11 cellular contexts compared by ENCODE assay signal in the genomic region with DNA sequence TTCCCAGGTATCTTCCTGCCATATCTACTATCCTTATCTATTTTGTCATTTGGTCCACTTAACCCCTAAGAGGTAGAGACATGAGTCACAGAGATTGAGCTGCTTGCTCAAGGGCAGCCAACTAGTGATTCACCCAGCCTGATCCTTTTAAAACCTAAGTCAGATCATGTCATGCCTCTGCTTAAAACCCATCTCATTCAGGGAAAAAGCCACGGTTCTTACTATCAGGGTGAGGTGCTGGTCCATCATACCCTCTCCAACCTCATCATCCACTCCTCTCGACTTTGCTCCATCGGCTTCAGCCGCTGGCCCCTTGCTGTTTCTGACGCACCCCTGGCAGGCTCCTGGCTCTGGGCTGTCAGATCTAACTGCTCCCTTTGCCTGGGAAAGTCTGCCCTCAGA. TPM values are rescaled to one million over a fixed set of nuclear protein-coding genes. Genes with fewer than 3 reads are reported as not detected.
A peak's percentile ranks its signal among the peaks of the same experiment; 100 is the strongest.
DNase-seq lines count a peak whose midpoint lies in the region; ATAC-seq and TF ChIP-seq lines count a peak whose summit lies in the region.
"Had no signal": no experiment of that assay in that cellular context is flagged by ENCODE, and none has a peak within 500 bp of the region (broad histone marks: within the 10 kb centered on the region; RNA-seq: fewer than 3 reads in every experiment).

No MANE protein-coding gene starts in this region.

- no peak overlapping the region for H3K4me3 ChIP-seq in foreskin fibroblast (ENCODE audit: low read depth in 1 of 2, low read length in 2 of 2)
- no peak overlapping the region for H3K4me3 ChIP-seq in subcutaneous abdominal adipose tissue (ENCODE audit: low read depth in 1 of 5, low read length in 5 of 5)
- H3K4me3 ChIP-seq: SK-N-MC had no signal

- intact Hi-C loops in CD4-positive, alpha-beta T cell (cut with DNase I, micrococcal nuclease): no loop called here

- H3K4me3 Mint-ChIP-seq in T-helper 17 cell: no peak overlapping the region
- H3K4me3 Mint-ChIP-seq in CD4-positive, alpha-beta T cell: no peak overlapping the region
- H3K4me3 Mint-ChIP-seq: IgD-negative memory B cell had no signal

- no peak overlapping the region for H3K9ac ChIP-seq in subcutaneous abdominal adipose tissue (ENCODE audit: low read length in 5 of 5)

- peak overlapping the region; percentile 26 for H3K27ac ChIP-seq in subcutaneous abdominal adipose tissue (ENCODE audit: low read depth, low read length)
- no peak overlapping the region for H3K27ac ChIP-seq in CD4-positive, alpha-beta T cell (ENCODE audit: low read depth, low read length)
- H3K27ac ChIP-seq: SK-N-MC had no signal

- peaks cover 8% of the 10 kb centered on the region in 2 donors for H3K36me3 Mint-ChIP-seq in activated naive CD4-positive, alpha-beta T cell treated with anti-CD3 and anti-CD28 coated beads, Interleukin-2, amount 50 U/mL, for 72 hours
- peaks cover 7% of the 10 kb centered on the region for H3K36me3 Mint-ChIP-seq in T-helper 17 cell (ENCODE audit: low read depth)
- peaks cover 66% of the 10 kb centered on the region for H3K36me3 Mint-ChIP-seq in CD4-positive, alpha-beta T cell (ENCODE audit: low read depth)

- no peak for DNase-seq in activated naive CD4-positive, alpha-beta T cell treated with anti-CD3 and anti-CD28 coated beads, Interleukin-2, amount 50 U/mL, for 72 hours (ENCODE audit: low spot score in 2 of 2)
- DNase-seq in activated naive CD4-positive, alpha-beta T cell treated with Interleukin-2 at 50 U/mL for 16 hours: no peak
- DNase-seq in T-helper 17 cell (no peak), foreskin fibroblast (peak; percentile 77 to 86), NCI-H1105 treated with DMSO at 0.1 percent for 48 hours (lab: John Stamatoyannopoulos, UW) (no peak)
- no peak for DNase-seq in CD4-positive, alpha-beta T cell
- DNase-seq: activated CD4-positive, alpha-beta T cell treated with anti-CD3 and anti-CD28 coated beads, Interleukin-2, amount 50 U/mL, for 48 hours had no signal

- no peaks in the 10 kb centered on the region for H3K27me3 ChIP-seq in subcutaneous abdominal adipose tissue (ENCODE audit: control insufficient read depth in 5 of 5, insufficient read depth in 4 of 5, low read length in 5 of 5)
- H3K27me3 ChIP-seq in CD4-positive, alpha-beta T cell (ENCODE audit: control insufficient read depth, insufficient read depth, low read length): no peaks in the 10 kb centered on the region

- peak; percentile 46 to 59 for ATAC-seq in activated naive CD4-positive, alpha-beta T cell treated with anti-CD3 and anti-CD28 coated beads, Interleukin-2, amount 50 U/mL, for 72 hours
- ATAC-seq in T-helper 17 cell (no peak), HG03025 (IDR thresholded peaks at IDR 0.05; ENCODE audit: low FRiP score, unreplicated experiment) (no peak)
- no peak for ATAC-seq in CD4-positive, alpha-beta T cell (ENCODE audit: poor library complexity)

- CTCF ChIA-PET in CD4-positive, alpha-beta T cell (lab: Charles Lee): interaction anchor here (3.3 kb wide), 1 partner anchor 77 kb away, joined by 10 read pairs; no protein-coding TSS in a partner anchor

- H3K27me3 Mint-ChIP-seq in T-helper 17 cell: no peaks in the 10 kb centered on the region
- H3K27me3 Mint-ChIP-seq in CD4-positive, alpha-beta T cell: no peaks in the 10 kb centered on the region
- H3K27me3 Mint-ChIP-seq: IgD-negative memory B cell had no signal

- no peak for TF ChIP-seq CTCF in foreskin fibroblast (IDR thresholded peaks at IDR 0.05; ENCODE audit: low read depth, low read length)
- no peak for TF ChIP-seq CTCF in CD4-positive, alpha-beta T cell (IDR thresholded peaks at IDR 0.05)

- no peaks in the 10 kb centered on the region for H3K9me3 Mint-ChIP-seq in activated naive CD4-positive, alpha-beta T cell treated with anti-CD3 and anti-CD28 coated beads, Interleukin-2, amount 50 U/mL, for 72 hours
- no peaks in the 10 kb centered on the region for H3K9me3 Mint-ChIP-seq in CD4-positive, alpha-beta T cell
- H3K9me3 Mint-ChIP-seq: IgD-negative memory B cell had no signal

- H3K36me3 ChIP-seq in subcutaneous abdominal adipose tissue (ENCODE audit: control insufficient read depth in 5 of 5, insufficient read depth in 5 of 5, low read length in 5 of 5): peaks cover 10 to 78% (median 54%) of the 10 kb centered on the region in 5 donors

- POLR2A ChIA-PET in CD4-positive, alpha-beta T cell (lab: Charles Lee): no interaction called here

- peaks cover 0 to 13% (median 10%) of the 10 kb centered on the region in 5 donors for H3K4me1 ChIP-seq in subcutaneous abdominal adipose tissue (ENCODE audit: control insufficient read depth in 5 of 5, insufficient read depth in 5 of 5, low read length in 5 of 5)

- H3K9me3 ChIP-seq in T-helper 17 cell (ENCODE audit: control insufficient read depth, low read length, poor library complexity, severe bottlenecking) (no peaks in the 10 kb centered on the region), subcutaneous abdominal adipose tissue (ENCODE audit: control insufficient read depth in 5 of 5, low read length in 5 of 5) (no peaks in the 10 kb centered on the region)
- H3K9me3 ChIP-seq in CD4-positive, alpha-beta T cell (ENCODE audit: control insufficient read depth, low read length): no peaks in the 10 kb centered on the region

- H3K27ac Mint-ChIP-seq in activated naive CD4-positive, alpha-beta T cell treated with anti-CD3 and anti-CD28 coated beads, Interleukin-2, amount 50 U/mL, for 72 hours: peak overlapping the region in 1 of 2 donors; percentile 46
- H3K27ac Mint-ChIP-seq in T-helper 17 cell: peak overlapping the region; percentile 3
- H3K27ac Mint-ChIP-seq in CD4-positive, alpha-beta T cell: no peak overlapping the region

- peaks cover 6% of the 10 kb centered on the region for H3K4me1 Mint-ChIP-seq in T-helper 17 cell
- no peaks in the 10 kb centered on the region for H3K4me1 Mint-ChIP-seq in CD4-positive, alpha-beta T cell (ENCODE audit: low read depth)

RNA-seq across cellular contexts. Expression of a gene that starts 14.4 kb away (rescaled TPM):
- total RNA-seq in activated naive CD4-positive, alpha-beta T cell treated with anti-CD3 and anti-CD28 coated beads, Interleukin-2, amount 50 U/mL, for 72 hours: 100 to 1,000 TPM in 1 of 2 donors, 10 to 100 TPM in 1; 54.6 to 138 TPM
- 100 to 1,000 TPM; 207 to 266 TPM for total RNA-seq in T-helper 17 cell
- 100 to 1,000 TPM; 171 to 179 TPM for total RNA-seq in CD4-positive, alpha-beta T cell

Comparison
In these comparisons a context has a peak if more than half of its experiments do, and no peak if none do; other contexts are left out.
1. ATAC-seq: peak in activated naive CD4-positive, alpha-beta T cell treated with anti-CD3 and anti-CD28 coated beads, Interleukin-2, amount 50 U/mL, for 72 hours (2 of 2); none in T-helper 17 cell (single experiment), CD4-positive, alpha-beta T cell (single experiment) and HG03025 (single experiment).
2. DNase-seq: peak in foreskin fibroblast (2 of 2); none in activated naive CD4-positive, alpha-beta T cell treated with anti-CD3 and anti-CD28 coated beads, Interleukin-2, amount 50 U/mL, for 72 hours (0 of 2), activated naive CD4-positive, alpha-beta T cell treated with Interleukin-2 at 50 U/mL for 16 hours (single experiment), T-helper 17 cell (0 of 3), CD4-positive, alpha-beta T cell (0 of 10) and NCI-H1105 treated with DMSO at 0.1 percent for 48 hours (single experiment).